2 cellular contexts compared by ENCODE assay signal in the genomic region with DNA sequence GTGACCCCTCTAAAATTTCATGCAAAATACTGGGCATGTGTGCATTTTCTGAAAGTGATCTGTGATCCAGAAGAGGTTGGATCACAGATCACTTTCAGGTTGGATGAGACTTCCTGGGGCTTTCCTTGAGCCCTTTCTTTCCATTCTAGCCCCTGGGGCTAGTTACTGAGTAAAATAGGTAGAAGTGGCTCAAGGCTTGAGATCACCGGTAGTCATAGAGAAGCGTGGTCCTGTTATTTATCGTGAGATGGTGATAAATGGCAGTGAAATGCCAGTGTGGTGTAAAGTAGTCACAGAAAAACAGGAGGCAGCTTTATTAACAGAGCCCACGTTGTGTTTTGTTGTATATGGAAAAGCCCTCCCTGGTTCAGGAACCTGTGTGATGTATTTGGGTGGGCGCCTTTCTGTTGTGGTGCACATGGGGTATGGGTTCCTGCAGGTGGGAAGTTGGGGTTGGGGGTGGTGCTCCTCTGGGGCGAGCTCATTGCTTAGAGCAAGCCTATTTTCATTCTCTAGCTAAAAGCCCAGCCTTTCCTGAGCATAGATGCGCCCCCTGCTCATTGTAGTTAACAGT.
TF ChIP-seq lines count a peak whose summit lies in the region.

No MANE protein-coding gene starts in this region.

TF ChIP-seq in H1, 55 proteins besides CTCF, POLR2A, EP300 and RAD21 (continued from another document):
- TF ChIP-seq BCL11A (IDR thresholded peaks at IDR 0.05; ENCODE audit: low read depth in 2 of 2, low read length in 2 of 2): no peak
- TF ChIP-seq SP4 (IDR thresholded peaks at IDR 0.05; ENCODE audit: low read length): no peak
- no peak for TF ChIP-seq SAP30 (IDR thresholded peaks at IDR 0.05; ENCODE audit: insufficient read depth, insufficient replicate concordance, low read length)
- TF ChIP-seq, protein P1, sequence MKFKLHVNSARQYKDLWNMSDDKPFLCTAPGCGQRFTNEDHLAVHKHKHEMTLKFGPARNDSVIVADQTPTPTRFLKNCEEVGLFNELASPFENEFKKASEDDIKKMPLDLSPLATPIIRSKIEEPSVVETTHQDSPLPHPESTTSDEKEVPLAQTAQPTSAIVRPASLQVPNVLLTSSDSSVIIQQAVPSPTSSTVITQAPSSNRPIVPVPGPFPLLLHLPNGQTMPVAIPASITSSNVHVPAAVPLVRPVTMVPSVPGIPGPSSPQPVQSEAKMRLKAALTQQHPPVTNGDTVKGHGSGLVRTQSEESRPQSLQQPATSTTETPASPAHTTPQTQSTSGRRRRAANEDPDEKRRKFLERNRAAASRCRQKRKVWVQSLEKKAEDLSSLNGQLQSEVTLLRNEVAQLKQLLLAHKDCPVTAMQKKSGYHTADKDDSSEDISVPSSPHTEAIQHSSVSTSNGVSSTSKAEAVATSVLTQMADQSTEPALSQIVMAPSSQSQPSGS (IDR thresholded peaks at IDR 0.05; ENCODE audit: low read length): no peak
TF ChIP-seq in H1: peak in this region for 0.

TF ChIP-seq in SK-N-SH treated with all-trans-retinoic acid at 6 μM for 48 hours, 23 proteins besides CTCF, POLR2A, EP300 and RAD21 (continued from another document):
- TF ChIP-seq, protein P2, sequence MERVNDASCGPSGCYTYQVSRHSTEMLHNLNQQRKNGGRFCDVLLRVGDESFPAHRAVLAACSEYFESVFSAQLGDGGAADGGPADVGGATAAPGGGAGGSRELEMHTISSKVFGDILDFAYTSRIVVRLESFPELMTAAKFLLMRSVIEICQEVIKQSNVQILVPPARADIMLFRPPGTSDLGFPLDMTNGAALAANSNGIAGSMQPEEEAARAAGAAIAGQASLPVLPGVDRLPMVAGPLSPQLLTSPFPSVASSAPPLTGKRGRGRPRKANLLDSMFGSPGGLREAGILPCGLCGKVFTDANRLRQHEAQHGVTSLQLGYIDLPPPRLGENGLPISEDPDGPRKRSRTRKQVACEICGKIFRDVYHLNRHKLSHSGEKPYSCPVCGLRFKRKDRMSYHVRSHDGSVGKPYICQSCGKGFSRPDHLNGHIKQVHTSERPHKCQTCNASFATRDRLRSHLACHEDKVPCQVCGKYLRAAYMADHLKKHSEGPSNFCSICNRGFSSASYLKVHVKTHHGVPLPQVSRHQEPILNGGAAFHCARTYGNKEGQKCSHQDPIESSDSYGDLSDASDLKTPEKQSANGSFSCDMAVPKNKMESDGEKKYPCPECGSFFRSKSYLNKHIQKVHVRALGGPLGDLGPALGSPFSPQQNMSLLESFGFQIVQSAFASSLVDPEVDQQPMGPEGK (CRISPR knock-in tag; IDR thresholded peaks at IDR 0.05; ENCODE audit: borderline replicate concordance): no peak
- TF ChIP-seq BACH2 (CRISPR knock-in tag; IDR thresholded peaks at IDR 0.05; ENCODE audit: borderline replicate concordance) (no peak), OSR1 (CRISPR knock-in tag; IDR thresholded peaks at IDR 0.05) (no peak), ZNF565 (CRISPR knock-in tag; conservative IDR thresholded peaks at IDR 0.05; ENCODE audit: low read depth) (no peak), RARB (CRISPR knock-in tag; IDR thresholded peaks at IDR 0.05) (no peak), ZNF70 (CRISPR knock-in tag; IDR thresholded peaks at IDR 0.05) (no peak), ZFP3 (CRISPR knock-in tag; IDR thresholded peaks at IDR 0.05) (no peak), TCF4 (CRISPR knock-in tag; IDR thresholded peaks at IDR 0.05; ENCODE audit: borderline replicate concordance) (no peak)
- TF ChIP-seq, protein P3, sequence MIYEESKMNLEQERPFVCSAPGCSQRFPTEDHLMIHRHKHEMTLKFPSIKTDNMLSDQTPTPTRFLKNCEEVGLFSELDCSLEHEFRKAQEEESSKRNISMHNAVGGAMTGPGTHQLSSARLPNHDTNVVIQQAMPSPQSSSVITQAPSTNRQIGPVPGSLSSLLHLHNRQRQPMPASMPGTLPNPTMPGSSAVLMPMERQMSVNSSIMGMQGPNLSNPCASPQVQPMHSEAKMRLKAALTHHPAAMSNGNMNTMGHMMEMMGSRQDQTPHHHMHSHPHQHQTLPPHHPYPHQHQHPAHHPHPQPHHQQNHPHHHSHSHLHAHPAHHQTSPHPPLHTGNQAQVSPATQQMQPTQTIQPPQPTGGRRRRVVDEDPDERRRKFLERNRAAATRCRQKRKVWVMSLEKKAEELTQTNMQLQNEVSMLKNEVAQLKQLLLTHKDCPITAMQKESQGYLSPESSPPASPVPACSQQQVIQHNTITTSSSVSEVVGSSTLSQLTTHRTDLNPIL (CRISPR knock-in tag; IDR thresholded peaks at IDR 0.05; ENCODE audit: low read depth): no peak
- TF ChIP-seq, protein P4, sequence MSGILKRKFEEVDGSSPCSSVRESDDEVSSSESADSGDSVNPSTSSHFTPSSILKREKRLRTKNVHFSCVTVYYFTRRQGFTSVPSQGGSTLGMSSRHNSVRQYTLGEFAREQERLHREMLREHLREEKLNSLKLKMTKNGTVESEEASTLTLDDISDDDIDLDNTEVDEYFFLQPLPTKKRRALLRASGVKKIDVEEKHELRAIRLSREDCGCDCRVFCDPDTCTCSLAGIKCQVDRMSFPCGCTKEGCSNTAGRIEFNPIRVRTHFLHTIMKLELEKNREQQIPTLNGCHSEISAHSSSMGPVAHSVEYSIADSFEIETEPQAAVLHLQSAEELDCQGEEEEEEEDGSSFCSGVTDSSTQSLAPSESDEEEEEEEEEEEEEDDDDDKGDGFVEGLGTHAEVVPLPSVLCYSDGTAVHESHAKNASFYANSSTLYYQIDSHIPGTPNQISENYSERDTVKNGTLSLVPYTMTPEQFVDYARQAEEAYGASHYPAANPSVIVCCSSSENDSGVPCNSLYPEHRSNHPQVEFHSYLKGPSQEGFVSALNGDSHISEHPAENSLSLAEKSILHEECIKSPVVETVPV (CRISPR knock-in tag; IDR thresholded peaks at IDR 0.05): no peak
- TF ChIP-seq, protein P5, sequence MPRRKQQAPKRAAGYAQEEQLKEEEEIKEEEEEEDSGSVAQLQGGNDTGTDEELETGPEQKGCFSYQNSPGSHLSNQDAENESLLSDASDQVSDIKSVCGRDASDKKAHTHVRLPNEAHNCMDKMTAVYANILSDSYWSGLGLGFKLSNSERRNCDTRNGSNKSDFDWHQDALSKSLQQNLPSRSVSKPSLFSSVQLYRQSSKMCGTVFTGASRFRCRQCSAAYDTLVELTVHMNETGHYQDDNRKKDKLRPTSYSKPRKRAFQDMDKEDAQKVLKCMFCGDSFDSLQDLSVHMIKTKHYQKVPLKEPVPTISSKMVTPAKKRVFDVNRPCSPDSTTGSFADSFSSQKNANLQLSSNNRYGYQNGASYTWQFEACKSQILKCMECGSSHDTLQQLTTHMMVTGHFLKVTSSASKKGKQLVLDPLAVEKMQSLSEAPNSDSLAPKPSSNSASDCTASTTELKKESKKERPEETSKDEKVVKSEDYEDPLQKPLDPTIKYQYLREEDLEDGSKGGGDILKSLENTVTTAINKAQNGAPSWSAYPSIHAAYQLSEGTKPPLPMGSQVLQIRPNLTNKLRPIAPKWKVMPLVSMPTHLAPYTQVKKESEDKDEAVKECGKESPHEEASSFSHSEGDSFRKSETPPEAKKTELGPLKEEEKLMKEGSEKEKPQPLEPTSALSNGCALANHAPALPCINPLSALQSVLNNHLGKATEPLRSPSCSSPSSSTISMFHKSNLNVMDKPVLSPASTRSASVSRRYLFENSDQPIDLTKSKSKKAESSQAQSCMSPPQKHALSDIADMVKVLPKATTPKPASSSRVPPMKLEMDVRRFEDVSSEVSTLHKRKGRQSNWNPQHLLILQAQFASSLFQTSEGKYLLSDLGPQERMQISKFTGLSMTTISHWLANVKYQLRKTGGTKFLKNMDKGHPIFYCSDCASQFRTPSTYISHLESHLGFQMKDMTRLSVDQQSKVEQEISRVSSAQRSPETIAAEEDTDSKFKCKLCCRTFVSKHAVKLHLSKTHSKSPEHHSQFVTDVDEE (CRISPR knock-in tag; IDR thresholded peaks at IDR 0.05): no peak
